ENCODE assay signal across 20 cellular contexts in genomic region chr2:16125614-16126125, GRCh38.
A peak's percentile ranks its signal among the peaks of the same experiment; 100 is the strongest.
DNase-seq lines count a peak whose midpoint lies in the region; ATAC-seq and TF ChIP-seq lines count a peak whose summit lies in the region.
"Had no signal": no experiment of that assay in that cellular context is flagged by ENCODE, and none has a peak within 500 bp of the region (broad histone marks: within the 10 kb centered on the region; RNA-seq: fewer than 3 reads in every experiment).

No MANE protein-coding gene starts in this region.

- H2BK15ac ChIP-seq in neuronal stem cell (ENCODE audit: low read length) = no peak overlapping the region

- H3K4ac ChIP-seq in neuronal stem cell (ENCODE audit: low read length) = no peak overlapping the region

- H3K14ac ChIP-seq in neuronal stem cell (ENCODE audit: low read length) = no peak overlapping the region

- intact Hi-C loops in esophagus muscularis mucosa (cut with DNase I) = no loop called here
- intact Hi-C loops in transverse colon (cut with DNase I; ENCODE audit: low total_unique reads) = no loop called here

- H3K4me3 ChIP-seq in Peyer's patch (no peak overlapping the region), esophagus muscularis mucosa (no peak overlapping the region), neuronal stem cell (ENCODE audit: low read length in 2 of 2) (no peak overlapping the region), transverse colon (no peak overlapping the region), WERI-Rb-1 (ENCODE audit: low read depth, low read length) (no peak overlapping the region)
- H3K4me3 ChIP-seq: GM12878 had no signal

- peak overlapping the region; percentile 65 for H3K18ac ChIP-seq in neuronal stem cell (ENCODE audit: low read length)

- no peak for ATAC-seq in GM18907 (IDR thresholded peaks at IDR 0.05; ENCODE audit: unreplicated experiment)
- ATAC-seq: GM12878, SK-N-SH treated with all-trans-retinoic acid at 6 μM for 48 hours had no signal

- WGBS in esophagus muscularis mucosa = 69% methylated on average over 11 of the region's 12 CpGs
- no CpG with 5 or more reads among the region's 12 CpGs for WGBS in neuronal stem cell (ENCODE audit: extremely low coverage in 2 of 2, insufficient read length in 2 of 2, insufficient replicate concordance in 1 of 2), 2 donors
- 69% methylated on average over 12 of the region's 12 CpGs; no CpG with 5 or more reads in 1 of the 2 donors for WGBS in transverse colon (ENCODE audit: low coverage in 1 of 2), 2 donors

- H2AFZ ChIP-seq in neuronal stem cell (ENCODE audit: low read length) = peak overlapping the region; percentile 68

- TF ChIP-seq CTCF in Peyer's patch (IDR thresholded peaks at IDR 0.05) = peak in 3 of 6 experiments; percentile 25 to 45 (median 33)
- TF ChIP-seq CTCF in esophagus muscularis mucosa (IDR thresholded peaks at IDR 0.05) = no peak
- peak in 1 of 5 experiments; percentile 9 for TF ChIP-seq CTCF in transverse colon (IDR thresholded peaks at IDR 0.05)
- TF ChIP-seq CTCF in WERI-Rb-1 (IDR thresholded peaks at IDR 0.05; ENCODE audit: low read depth, low read length) = no peak

- H3K4me2 ChIP-seq in neuronal stem cell (ENCODE audit: insufficient read depth, low read length, poor library complexity, severe bottlenecking) = no peak overlapping the region

- TF ChIP-seq EP300 in esophagus muscularis mucosa (IDR thresholded peaks at IDR 0.05) = no peak
- TF ChIP-seq EP300 in transverse colon (IDR thresholded peaks at IDR 0.05; ENCODE audit: low read depth) = no peak

- DNase-seq in Peyer's patch = peak in 2 of 3 donors; percentile 71 to 76
- peak; percentile 12 for DNase-seq in esophagus muscularis mucosa (ENCODE audit: extremely low spot score)
- DNase-seq in neuronal stem cell (ENCODE audit: low spot score) = no peak
- DNase-seq in transverse colon = peak; percentile 23
- no peak for DNase-seq in WERI-Rb-1
- DNase-seq in midbrain (lab: John Stamatoyannopoulos, UW) = no peak
- DNase-seq: COR-L47, DMS153, GF-D8, NCI-H1105, NCI-H1694, NCI-H2107, NCI-H226, NCI-H524, NCI-H82, RPMI8226, SHP77 treated with DMSO at 0.1 percent for 48 hours had no signal

- H4K8ac ChIP-seq in neuronal stem cell (ENCODE audit: low read depth, low read length) = no peak overlapping the region

- H3K79me1 ChIP-seq in neuronal stem cell (ENCODE audit: low read depth, low read length) = peaks cover 2% of the 10 kb centered on the region

- H2BK12ac ChIP-seq in neuronal stem cell (ENCODE audit: low read length) = no peak overlapping the region

- H3K36me3 ChIP-seq in Peyer's patch = no peaks in the 10 kb centered on the region
- no peaks in the 10 kb centered on the region for H3K36me3 ChIP-seq in esophagus muscularis mucosa
- no peaks in the 10 kb centered on the region for H3K36me3 ChIP-seq in neuronal stem cell (replicated peaks in 1 of 2; ENCODE audit: control insufficient read depth in 2 of 2, insufficient read depth in 2 of 2, low read length in 2 of 2)
- no peaks in the 10 kb centered on the region for H3K36me3 ChIP-seq in transverse colon
- H3K36me3 ChIP-seq in WERI-Rb-1 = no peaks in the 10 kb centered on the region; the same call in 1 of the 2 replicates

- no peak overlapping the region for H3K23ac ChIP-seq in neuronal stem cell (ENCODE audit: low read depth, low read length, poor library complexity)

- H3K9me3 ChIP-seq in Peyer's patch (peaks cover 0 to 3% (median 0%) of the 10 kb centered on the region in 4 donors), esophagus muscularis mucosa (no peaks in the 10 kb centered on the region), neuronal stem cell (replicated peaks in 1 of 2; ENCODE audit: control insufficient read depth in 2 of 2, insufficient read depth in 1 of 2, low read depth in 1 of 2, low read length in 2 of 2) (peaks cover 2 to 3% of the 10 kb centered on the region in 2 donors), transverse colon (no peaks in the 10 kb centered on the region), WERI-Rb-1 (ENCODE audit: severe bottlenecking) (peaks cover 9% of the 10 kb centered on the region)

- in situ Hi-C loops in transverse colon (cut with MboI; ENCODE audit: low pct_ligation_motif_present in 1 of 4, low pct_unique_long_range_greater_than_20kb in 1 of 4, low sequenced_read_pairs in 3 of 4) = no loop called here

- H3K27ac ChIP-seq in Peyer's patch (peak overlapping the region in 3 of 4 donors; percentile 12 to 80 (median 75)), esophagus muscularis mucosa (replicated peaks in 1 of 4) (no peak overlapping the region), neuronal stem cell (replicated peaks; ENCODE audit: low read length) (no peak overlapping the region), transverse colon (peak overlapping the region in 3 of 4 donors; percentile 14 to 52 (median 24)), WERI-Rb-1 (no peak overlapping the region)

- no peak overlapping the region for H2AK5ac ChIP-seq in neuronal stem cell (ENCODE audit: low read depth, low read length)

- H3K27me3 ChIP-seq in Peyer's patch (no peaks in the 10 kb centered on the region), esophagus muscularis mucosa (peaks cover 0 to 3% (median 0%) of the 10 kb centered on the region in 4 donors), neuronal stem cell (ENCODE audit: control insufficient read depth in 3 of 3, insufficient read depth in 3 of 3, low read depth in 1 of 3, low read length in 3 of 3) (no peaks in the 10 kb centered on the region), transverse colon (no peaks in the 10 kb centered on the region), WERI-Rb-1 (ENCODE audit: insufficient read depth, low read depth, severe bottlenecking) (no peaks in the 10 kb centered on the region)

- no peak overlapping the region for H4K91ac ChIP-seq in neuronal stem cell (ENCODE audit: low read depth, low read length, poor library complexity)

- TF ChIP-seq POLR2A in Peyer's patch (IDR thresholded peaks at IDR 0.05) (peak in 1 of 2 donors; percentile 24), esophagus muscularis mucosa (IDR thresholded peaks at IDR 0.05; ENCODE audit: low read depth) (no peak), transverse colon (IDR thresholded peaks at IDR 0.05) (no peak)

- no peak overlapping the region for H2BK120ac ChIP-seq in neuronal stem cell (ENCODE audit: low read depth, low read length)

- no peak overlapping the region for H2BK5ac ChIP-seq in neuronal stem cell (ENCODE audit: low read length)

- H3K9ac ChIP-seq in neuronal stem cell (ENCODE audit: low read depth, low read length, poor library complexity) = peak overlapping the region; percentile 56

- peaks cover 0 to 13% (median 7%) of the 10 kb centered on the region in 4 donors for H3K4me1 ChIP-seq in Peyer's patch
- H3K4me1 ChIP-seq in esophagus muscularis mucosa = no peaks in the 10 kb centered on the region
- peaks cover 11 to 17% of the 10 kb centered on the region in 2 donors for H3K4me1 ChIP-seq in neuronal stem cell (ENCODE audit: control insufficient read depth in 2 of 2, insufficient read depth in 1 of 2, low read depth in 1 of 2, low read length in 2 of 2)
- peaks cover 3 to 33% (median 23%) of the 10 kb centered on the region in 4 donors for H3K4me1 ChIP-seq in transverse colon

Comparison
In these comparisons a context has a peak if more than half of its experiments do, and no peak if none do; other contexts are left out.
1. DNase-seq: peak in Peyer's patch (2 of 3), esophagus muscularis mucosa (single experiment) and transverse colon (single experiment); none in neuronal stem cell (single experiment), WERI-Rb-1 (single experiment) and midbrain (single experiment).
2. H3K27ac ChIP-seq: peak in Peyer's patch (3 of 4) and transverse colon (3 of 4); none in esophagus muscularis mucosa (0 of 4), neuronal stem cell (single experiment) and WERI-Rb-1 (single experiment).